Comparison of ENCODE assay signal across 31 cellular contexts in genomic region chr16:74757347-74757746, GRCh38. TPM values are rescaled to one million over a fixed set of nuclear protein-coding genes. Genes with fewer than 3 reads are reported as not detected.
"Had no signal": no experiment of that assay in that cellular context is flagged by ENCODE, and none has a peak within 500 bp of the region (broad histone marks: within the 10 kb centered on the region; RNA-seq: fewer than 3 reads in every experiment).

No MANE protein-coding gene starts in this region.

- H3K4me1 ChIP-seq: left lung, pancreas, prostate gland, sigmoid colon, spleen, tibial artery, upper lobe of right lung had no signal

- H3K27me3 ChIP-seq: pancreas had no signal

- H3K36me3 ChIP-seq: left lung, pancreas, prostate gland, sigmoid colon, spleen, thoracic aorta, tibial artery, upper lobe of right lung had no signal

- H3K27ac ChIP-seq: left lung, pancreas, prostate gland, sigmoid colon, spleen, thoracic aorta, tibial artery, upper lobe of right lung had no signal

- H3K4me3 ChIP-seq: left lung, lung, mucosa of descending colon, pancreas, prostate gland, sigmoid colon, spleen, thoracic aorta, tibial artery, upper lobe of right lung had no signal

- DNase-seq: hypothalamus; immature natural killer cell; kidney; left colon; midbrain; mucosa of descending colon; naive thymus-derived CD8-positive, alpha-beta T cell; nucleus accumbens; pancreas; retina; right cardiac atrium; small intestine; stimulated activated CD4-positive, alpha-beta T cell treated with anti-CD3 and anti-CD28 coated beads, Interleukin-4, amount 100 ng/mL, for 24 hours; stimulated activated naive CD4-positive, alpha-beta T cell; stimulated activated naive CD8-positive, alpha-beta T cell treated with anti-CD3 and anti-CD28 coated beads, Interleukin-15, amount 100 ng/mL, for 72 hours; tibial artery; trophoblast cell; upper lobe of right lung had no signal

- FAIRE-seq: islet of Langerhans, kidney, pancreas, small intestine, urothelium cell line had no signal

- H3K9me3 ChIP-seq: left lung, mucosa of descending colon, pancreas, prostate gland, sigmoid colon, spleen, thoracic aorta, tibial artery, upper lobe of right lung had no signal

- ATAC-seq: left colon; left lung; mucosa of descending colon; naive thymus-derived CD8-positive, alpha-beta T cell; pancreas; right cardiac atrium; stimulated activated effector memory CD8-positive, alpha-beta T cell treated with anti-CD3 and anti-CD28 coated beads, Interleukin-12 subunit alpha, Interleukin-12 subunit beta, amount 100 ng/mL, for 72 hours; stimulated activated naive CD8-positive, alpha-beta T cell treated with anti-CD3 and anti-CD28 coated beads, Interleukin-15, amount 100 ng/mL, for 72 hours; upper lobe of right lung had no signal

RNA-seq across cellular contexts. Expression of gene FA2H, which starts 17.3 kb away (rescaled TPM):
- total RNA-seq: mesenteric fat pad; myocyte; naive thymus-derived CD8-positive, alpha-beta T cell; neural crest cell; osteoblast had no signal
- polyA plus RNA-seq: immature natural killer cell; naive thymus-derived CD8-positive, alpha-beta T cell had no signal

RNA-seq across cellular contexts. Expression of gene MLKL, which starts 56.7 kb away (rescaled TPM):
- total RNA-seq: neural crest cell had no signal
